1 cellular context compared by ENCODE assay signal in the genomic region with DNA sequence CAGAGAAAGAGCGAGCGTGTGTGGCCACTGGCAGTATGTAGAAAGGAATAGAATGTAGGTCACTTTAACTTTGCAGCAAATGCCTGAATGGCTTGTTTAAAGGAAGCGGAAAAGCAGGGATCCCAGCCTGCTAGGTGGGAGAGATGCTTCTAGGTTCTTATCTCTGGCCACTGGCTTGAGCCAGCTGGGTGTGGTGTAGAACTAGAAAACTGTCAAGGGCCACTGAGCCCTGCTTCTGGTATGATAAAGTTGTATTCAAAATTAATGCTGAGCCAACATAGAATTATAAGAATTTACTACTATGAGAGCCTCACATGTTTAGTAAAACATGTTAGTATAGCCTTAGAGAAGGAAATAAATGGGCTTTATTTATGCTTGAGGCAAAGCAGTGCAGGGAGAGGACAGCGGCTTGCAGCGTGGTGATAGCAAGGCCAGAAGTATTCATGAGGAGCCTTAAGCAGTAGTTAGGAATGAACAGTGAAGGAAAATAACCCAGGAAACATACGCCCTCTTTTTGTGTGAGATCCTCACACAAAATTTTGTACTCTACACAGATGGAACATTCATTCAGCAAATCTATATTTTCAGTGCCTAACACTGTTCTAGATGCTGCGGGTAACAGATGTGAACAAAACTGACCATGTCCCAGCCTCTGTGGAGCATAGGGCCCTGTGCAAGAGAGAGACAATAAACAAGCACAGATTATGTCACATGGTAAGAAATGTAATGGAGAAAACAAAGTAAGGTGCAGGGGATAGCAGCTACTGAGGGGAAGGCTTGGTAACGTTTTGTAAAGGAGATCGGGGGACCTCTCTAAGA.
A peak's percentile ranks its signal among the peaks of the same experiment; 100 is the strongest.
TF ChIP-seq lines count a peak whose summit lies in the region.

No MANE protein-coding gene starts in this region.

TF ChIP-seq in K562, 482 proteins besides CTCF, POLR2A, EP300 and RAD21 (continued from another document):
- TF ChIP-seq, protein P1, sequence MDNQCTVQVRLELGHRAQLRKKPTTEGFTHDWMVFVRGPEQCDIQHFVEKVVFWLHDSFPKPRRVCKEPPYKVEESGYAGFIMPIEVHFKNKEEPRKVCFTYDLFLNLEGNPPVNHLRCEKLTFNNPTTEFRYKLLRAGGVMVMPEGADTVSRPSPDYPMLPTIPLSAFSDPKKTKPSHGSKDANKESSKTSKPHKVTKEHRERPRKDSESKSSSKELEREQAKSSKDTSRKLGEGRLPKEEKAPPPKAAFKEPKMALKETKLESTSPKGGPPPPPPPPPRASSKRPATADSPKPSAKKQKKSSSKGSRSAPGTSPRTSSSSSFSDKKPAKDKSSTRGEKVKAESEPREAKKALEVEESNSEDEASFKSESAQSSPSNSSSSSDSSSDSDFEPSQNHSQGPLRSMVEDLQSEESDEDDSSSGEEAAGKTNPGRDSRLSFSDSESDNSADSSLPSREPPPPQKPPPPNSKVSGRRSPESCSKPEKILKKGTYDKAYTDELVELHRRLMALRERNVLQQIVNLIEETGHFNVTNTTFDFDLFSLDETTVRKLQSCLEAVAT (IDR thresholded peaks at IDR 0.05): no peak
- TF ChIP-seq ZNF316 (IDR thresholded peaks at IDR 0.05) (peak; percentile 51), KLF16 (IDR thresholded peaks at IDR 0.05) (peak; percentile 72), ZNF347 (CRISPR knock-in tag; IDR thresholded peaks at IDR 0.05; ENCODE audit: low read depth) (no peak), HSF4 (CRISPR knock-in tag; IDR thresholded peaks at IDR 0.05; ENCODE audit: borderline replicate concordance) (no peak), EP400 (IDR thresholded peaks at IDR 0.05) (no peak), NRF1 (conservative IDR thresholded peaks at IDR 0.05 in 1 of 2, IDR thresholded peaks at IDR 0.05 in 1 of 2) (no peak), GABPB1 (CRISPR knock-in tag; IDR thresholded peaks at IDR 0.05) (no peak), ZNF77 (CRISPR knock-in tag; IDR thresholded peaks at IDR 0.05) (no peak), ZNF12 (CRISPR knock-in tag; IDR thresholded peaks at IDR 0.05) (no peak), KAT7 (CRISPR knock-in tag; IDR thresholded peaks at IDR 0.05; ENCODE audit: borderline replicate concordance) (no peak), CBFA2T2 (conservative IDR thresholded peaks at IDR 0.05) (peak; percentile 42), ILK (tag; IDR thresholded peaks at IDR 0.05; ENCODE audit: borderline replicate concordance, low read depth) (no peak), ZNF175 (CRISPR knock-in tag; IDR thresholded peaks at IDR 0.05; ENCODE audit: low read depth) (no peak)
- TF ChIP-seq, protein P2, sequence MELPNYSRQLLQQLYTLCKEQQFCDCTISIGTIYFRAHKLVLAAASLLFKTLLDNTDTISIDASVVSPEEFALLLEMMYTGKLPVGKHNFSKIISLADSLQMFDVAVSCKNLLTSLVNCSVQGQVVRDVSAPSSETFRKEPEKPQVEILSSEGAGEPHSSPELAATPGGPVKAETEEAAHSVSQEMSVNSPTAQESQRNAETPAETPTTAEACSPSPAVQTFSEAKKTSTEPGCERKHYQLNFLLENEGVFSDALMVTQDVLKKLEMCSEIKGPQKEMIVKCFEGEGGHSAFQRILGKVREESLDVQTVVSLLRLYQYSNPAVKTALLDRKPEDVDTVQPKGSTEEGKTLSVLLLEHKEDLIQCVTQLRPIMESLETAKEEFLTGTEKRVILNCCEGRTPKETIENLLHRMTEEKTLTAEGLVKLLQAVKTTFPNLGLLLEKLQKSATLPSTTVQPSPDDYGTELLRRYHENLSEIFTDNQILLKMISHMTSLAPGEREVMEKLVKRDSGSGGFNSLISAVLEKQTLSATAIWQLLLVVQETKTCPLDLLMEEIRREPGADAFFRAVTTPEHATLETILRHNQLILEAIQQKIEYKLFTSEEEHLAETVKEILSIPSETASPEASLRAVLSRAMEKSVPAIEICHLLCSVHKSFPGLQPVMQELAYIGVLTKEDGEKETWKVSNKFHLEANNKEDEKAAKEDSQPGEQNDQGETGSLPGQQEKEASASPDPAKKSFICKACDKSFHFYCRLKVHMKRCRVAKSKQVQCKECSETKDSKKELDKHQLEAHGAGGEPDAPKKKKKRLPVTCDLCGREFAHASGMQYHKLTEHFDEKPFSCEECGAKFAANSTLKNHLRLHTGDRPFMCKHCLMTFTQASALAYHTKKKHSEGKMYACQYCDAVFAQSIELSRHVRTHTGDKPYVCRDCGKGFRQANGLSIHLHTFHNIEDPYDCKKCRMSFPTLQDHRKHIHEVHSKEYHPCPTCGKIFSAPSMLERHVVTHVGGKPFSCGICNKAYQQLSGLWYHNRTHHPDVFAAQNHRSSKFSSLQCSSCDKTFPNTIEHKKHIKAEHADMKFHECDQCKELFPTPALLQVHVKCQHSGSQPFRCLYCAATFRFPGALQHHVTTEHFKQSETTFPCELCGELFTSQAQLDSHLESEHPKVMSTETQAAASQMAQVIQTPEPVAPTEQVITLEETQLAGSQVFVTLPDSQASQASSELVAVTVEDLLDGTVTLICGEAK (IDR thresholded peaks at IDR 0.05): peak; percentile 91
- TF ChIP-seq, protein P2 (CRISPR knock-in tag; IDR thresholded peaks at IDR 0.05): 0 out of 2 replicates have a peak, but pooled peaks have one; percentile 52
- TF ChIP-seq, protein P3, sequence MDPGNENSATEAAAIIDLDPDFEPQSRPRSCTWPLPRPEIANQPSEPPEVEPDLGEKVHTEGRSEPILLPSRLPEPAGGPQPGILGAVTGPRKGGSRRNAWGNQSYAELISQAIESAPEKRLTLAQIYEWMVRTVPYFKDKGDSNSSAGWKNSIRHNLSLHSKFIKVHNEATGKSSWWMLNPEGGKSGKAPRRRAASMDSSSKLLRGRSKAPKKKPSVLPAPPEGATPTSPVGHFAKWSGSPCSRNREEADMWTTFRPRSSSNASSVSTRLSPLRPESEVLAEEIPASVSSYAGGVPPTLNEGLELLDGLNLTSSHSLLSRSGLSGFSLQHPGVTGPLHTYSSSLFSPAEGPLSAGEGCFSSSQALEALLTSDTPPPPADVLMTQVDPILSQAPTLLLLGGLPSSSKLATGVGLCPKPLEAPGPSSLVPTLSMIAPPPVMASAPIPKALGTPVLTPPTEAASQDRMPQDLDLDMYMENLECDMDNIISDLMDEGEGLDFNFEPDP (CRISPR knock-in tag; IDR thresholded peaks at IDR 0.05): no peak
- TF ChIP-seq, protein P4, sequence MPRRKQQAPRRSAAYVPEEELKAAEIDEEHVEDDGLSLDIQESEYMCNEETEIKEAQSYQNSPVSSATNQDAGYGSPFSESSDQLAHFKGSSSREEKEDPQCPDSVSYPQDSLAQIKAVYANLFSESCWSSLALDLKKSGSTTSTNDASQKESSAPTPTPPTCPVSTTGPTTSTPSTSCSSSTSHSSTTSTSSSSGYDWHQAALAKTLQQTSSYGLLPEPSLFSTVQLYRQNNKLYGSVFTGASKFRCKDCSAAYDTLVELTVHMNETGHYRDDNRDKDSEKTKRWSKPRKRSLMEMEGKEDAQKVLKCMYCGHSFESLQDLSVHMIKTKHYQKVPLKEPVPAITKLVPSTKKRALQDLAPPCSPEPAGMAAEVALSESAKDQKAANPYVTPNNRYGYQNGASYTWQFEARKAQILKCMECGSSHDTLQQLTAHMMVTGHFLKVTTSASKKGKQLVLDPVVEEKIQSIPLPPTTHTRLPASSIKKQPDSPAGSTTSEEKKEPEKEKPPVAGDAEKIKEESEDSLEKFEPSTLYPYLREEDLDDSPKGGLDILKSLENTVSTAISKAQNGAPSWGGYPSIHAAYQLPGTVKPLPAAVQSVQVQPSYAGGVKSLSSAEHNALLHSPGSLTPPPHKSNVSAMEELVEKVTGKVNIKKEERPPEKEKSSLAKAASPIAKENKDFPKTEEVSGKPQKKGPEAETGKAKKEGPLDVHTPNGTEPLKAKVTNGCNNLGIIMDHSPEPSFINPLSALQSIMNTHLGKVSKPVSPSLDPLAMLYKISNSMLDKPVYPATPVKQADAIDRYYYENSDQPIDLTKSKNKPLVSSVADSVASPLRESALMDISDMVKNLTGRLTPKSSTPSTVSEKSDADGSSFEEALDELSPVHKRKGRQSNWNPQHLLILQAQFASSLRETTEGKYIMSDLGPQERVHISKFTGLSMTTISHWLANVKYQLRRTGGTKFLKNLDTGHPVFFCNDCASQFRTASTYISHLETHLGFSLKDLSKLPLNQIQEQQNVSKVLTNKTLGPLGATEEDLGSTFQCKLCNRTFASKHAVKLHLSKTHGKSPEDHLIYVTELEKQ (CRISPR knock-in tag; IDR thresholded peaks at IDR 0.05): no peak
